ENCODE assay signal across 8 cellular contexts in genomic region chr2:85994421-85994777, GRCh38.
A peak's percentile ranks its signal among the peaks of the same experiment; 100 is the strongest.
DNase-seq lines count a peak whose midpoint lies in the region; ATAC-seq and TF ChIP-seq lines count a peak whose summit lies in the region.

No MANE protein-coding gene starts in this region.

- H3K4me2 ChIP-seq in PC-3 (ENCODE audit: low read length), result no peak overlapping the region

- H3K9me3 Mint-ChIP-seq in activated CD4-positive, alpha-beta T cell treated with anti-CD3 and anti-CD28 coated beads for 36 hours (ENCODE audit: low read depth), result no peaks in the 10 kb centered on the region
- no peaks in the 10 kb centered on the region for H3K9me3 Mint-ChIP-seq in activated T-helper 1 cell treated with anti-CD3 and anti-CD28 coated beads, Interleukin-12 subunit alpha, Interleukin-12 subunit beta, Interleukin-2, Interleukin-4 antibody, amounts not matched to agents 30 ng/mL and 10 ng/mL and 1 ng/mL, durations not matched to agents 14 hours and 24 hours and 36 hours
- no peaks in the 10 kb centered on the region for H3K9me3 Mint-ChIP-seq in stimulated activated naive B cell treated with anti-CD40 and anti-IgM and Interleukin-4, amounts not matched to agents 10 μg/mL and 1 μg/mL and 100 μg/mL, for 72 hours

- H3K9ac ChIP-seq in PC-3 (ENCODE audit: low read length), result no peak overlapping the region

- BruUV-seq in PC-3 (replicated peaks; lab: Mats Ljungman, UMichigan), result no TSS peak

- no peak overlapping the region for H3K27ac ChIP-seq in PC-3 (ENCODE audit: low read length)

- no peaks in the 10 kb centered on the region for H4K20me1 ChIP-seq in PC-3 (ENCODE audit: low read length)

- H3K79me2 ChIP-seq in PC-3 (ENCODE audit: low read length), result no peaks in the 10 kb centered on the region

- POLR2A ChIA-PET in activated CD4-positive, alpha-beta T cell treated with anti-CD3 and anti-CD28 coated beads for 36 hours (lab: Charles Lee), result interaction anchor here (0.7 kb wide), 1 partner anchor 32 kb away, joined by 4 read pairs; no protein-coding TSS in a partner anchor
- POLR2A ChIA-PET in PC-3 (lab: Charles Lee; ENCODE audit: unreplicated experiment), result no interaction called here

- no peak overlapping the region for H3K27ac Mint-ChIP-seq in activated CD4-positive, alpha-beta T cell treated with anti-CD3 and anti-CD28 coated beads for 36 hours
- peak overlapping the region; percentile 53 for H3K27ac Mint-ChIP-seq in activated T-helper 1 cell treated with anti-CD3 and anti-CD28 coated beads, Interleukin-12 subunit alpha, Interleukin-12 subunit beta, Interleukin-2, Interleukin-4 antibody, amounts not matched to agents 30 ng/mL and 10 ng/mL and 1 ng/mL, durations not matched to agents 14 hours and 24 hours and 36 hours
- peak overlapping the region; percentile 83 for H3K27ac Mint-ChIP-seq in stimulated activated naive B cell treated with anti-CD40 and anti-IgM and Interleukin-4, amounts not matched to agents 10 μg/mL and 1 μg/mL and 100 μg/mL, for 72 hours

- H2AFZ ChIP-seq in PC-3 (ENCODE audit: low read length), result no peak overlapping the region

- CTCF ChIA-PET in activated CD4-positive, alpha-beta T cell treated with anti-CD3 and anti-CD28 coated beads for 36 hours (lab: Charles Lee), result interaction anchor here (0.6 kb wide), 2 partner anchors 15 to 284 kb away, joined by 3 to 4 read pairs; no protein-coding TSS in a partner anchor
- CTCF ChIA-PET in PC-3 (lab: Charles Lee), result no interaction called here

- H3K4me3 ChIP-seq in PC-3 (ENCODE audit: low read length), result no peak overlapping the region

- no peaks in the 10 kb centered on the region for H3K27me3 ChIP-seq in PC-3 (ENCODE audit: low read length)

- H3K36me3 Mint-ChIP-seq in activated CD4-positive, alpha-beta T cell treated with anti-CD3 and anti-CD28 coated beads for 36 hours (ENCODE audit: low read depth), result no peaks in the 10 kb centered on the region
- peaks cover 3% of the 10 kb centered on the region for H3K36me3 Mint-ChIP-seq in activated T-helper 1 cell treated with anti-CD3 and anti-CD28 coated beads, Interleukin-12 subunit alpha, Interleukin-12 subunit beta, Interleukin-2, Interleukin-4 antibody, amounts not matched to agents 30 ng/mL and 10 ng/mL and 1 ng/mL, durations not matched to agents 14 hours and 24 hours and 36 hours (ENCODE audit: low read depth)
- H3K36me3 Mint-ChIP-seq in stimulated activated naive B cell treated with anti-CD40 and anti-IgM and Interleukin-4, amounts not matched to agents 10 μg/mL and 1 μg/mL and 100 μg/mL, for 72 hours, result no peaks in the 10 kb centered on the region

- peaks cover 6% of the 10 kb centered on the region; the same call in 1 of the 2 replicates for H3K4me1 ChIP-seq in PC-3 (ENCODE audit: insufficient read depth, low read length)

- intact Hi-C loops in activated CD4-positive, alpha-beta T cell treated with anti-CD3 and anti-CD28 coated beads for 36 hours (cut with DNase I, micrococcal nuclease), result loop anchor here (1.0 kb wide), 1 partner anchor 44 kb away; no protein-coding TSS in a partner anchor
- intact Hi-C loops in activated T-helper 1 cell treated with anti-CD3 and anti-CD28 coated beads, Interleukin-12 subunit alpha, Interleukin-12 subunit beta, Interleukin-2, Interleukin-4 antibody, amounts not matched to agents 30 ng/mL and 10 ng/mL and 1 ng/mL, durations not matched to agents 14 hours and 24 hours and 36 hours (cut with micrococcal nuclease), result loop anchor here (1.0 to 2.0 kb wide), 3 partner anchors 44 to 141 kb away; partner anchors contain the start of gene ST3GAL5
- intact Hi-C loops in PC-3 (cut with micrococcal nuclease), result no loop called here

- H3K9me3 ChIP-seq in PC-3 (ENCODE audit: low read length), result no peaks in the 10 kb centered on the region

- peaks cover 34% of the 10 kb centered on the region for H3K4me1 Mint-ChIP-seq in activated CD4-positive, alpha-beta T cell treated with anti-CD3 and anti-CD28 coated beads for 36 hours
- peaks cover 65% of the 10 kb centered on the region for H3K4me1 Mint-ChIP-seq in activated T-helper 1 cell treated with anti-CD3 and anti-CD28 coated beads, Interleukin-12 subunit alpha, Interleukin-12 subunit beta, Interleukin-2, Interleukin-4 antibody, amounts not matched to agents 30 ng/mL and 10 ng/mL and 1 ng/mL, durations not matched to agents 14 hours and 24 hours and 36 hours (ENCODE audit: low read depth)
- peaks cover 44 to 63% of the 10 kb centered on the region in 2 donors for H3K4me1 Mint-ChIP-seq in stimulated activated naive B cell treated with anti-CD40 and anti-IgM and Interleukin-4, amounts not matched to agents 10 μg/mL and 1 μg/mL and 100 μg/mL, for 72 hours

- H3K4me3 Mint-ChIP-seq in activated CD4-positive, alpha-beta T cell treated with anti-CD3 and anti-CD28 coated beads for 36 hours, result no peak overlapping the region
- peak overlapping the region; percentile 37 for H3K4me3 Mint-ChIP-seq in activated T-helper 1 cell treated with anti-CD3 and anti-CD28 coated beads, Interleukin-12 subunit alpha, Interleukin-12 subunit beta, Interleukin-2, Interleukin-4 antibody, amounts not matched to agents 30 ng/mL and 10 ng/mL and 1 ng/mL, durations not matched to agents 14 hours and 24 hours and 36 hours
- peak overlapping the region in 1 of 2 donors; percentile 41 for H3K4me3 Mint-ChIP-seq in stimulated activated naive B cell treated with anti-CD40 and anti-IgM and Interleukin-4, amounts not matched to agents 10 μg/mL and 1 μg/mL and 100 μg/mL, for 72 hours

- no peak for DNase-seq in activated CD4-positive, alpha-beta T cell treated with anti-CD3 and anti-CD28 coated beads for 36 hours
- DNase-seq in activated CD4-positive, alpha-beta T cell treated with anti-CD3 and anti-CD28 coated beads, Interleukin-2, amount 50 U/mL, for 48 hours, result no peak
- no peak for DNase-seq in activated T-helper 1 cell treated with anti-CD3 and anti-CD28 coated beads, Interleukin-12 subunit alpha, Interleukin-12 subunit beta, Interleukin-2, Interleukin-4 antibody, amounts not matched to agents 30 ng/mL and 10 ng/mL and 1 ng/mL, durations not matched to agents 14 hours and 24 hours and 36 hours (ENCODE audit: low spot score)
- DNase-seq in stimulated activated naive B cell treated with anti-CD40 and anti-IgM and Interleukin-4, amounts not matched to agents 10 μg/mL and 1 μg/mL and 100 μg/mL, for 72 hours, result no peak
- DNase-seq in PC-3, result no peak
- DNase-seq in hepatic stellate cell (ENCODE audit: low spot score), result no peak

- no peaks in the 10 kb centered on the region for H3K27me3 Mint-ChIP-seq in activated CD4-positive, alpha-beta T cell treated with anti-CD3 and anti-CD28 coated beads for 36 hours
- no peaks in the 10 kb centered on the region for H3K27me3 Mint-ChIP-seq in activated T-helper 1 cell treated with anti-CD3 and anti-CD28 coated beads, Interleukin-12 subunit alpha, Interleukin-12 subunit beta, Interleukin-2, Interleukin-4 antibody, amounts not matched to agents 30 ng/mL and 10 ng/mL and 1 ng/mL, durations not matched to agents 14 hours and 24 hours and 36 hours (ENCODE audit: insufficient read depth)
- no peaks in the 10 kb centered on the region for H3K27me3 Mint-ChIP-seq in stimulated activated naive B cell treated with anti-CD40 and anti-IgM and Interleukin-4, amounts not matched to agents 10 μg/mL and 1 μg/mL and 100 μg/mL, for 72 hours

- TF ChIP-seq CTCF in PC-3 (conservative IDR thresholded peaks at IDR 0.05; ENCODE audit: low read depth, low read length), result no peak

- H3F3A ChIP-seq in PC-3 (ENCODE audit: low read length, unreplicated experiment), result no peaks in the 10 kb centered on the region

- no peaks in the 10 kb centered on the region for H3K9me2 ChIP-seq in PC-3 (replicated peaks; ENCODE audit: low read length)

- no peaks in the 10 kb centered on the region for H3K36me3 ChIP-seq in PC-3 (ENCODE audit: low read depth, low read length)

- peak; percentile 11 for ATAC-seq in activated CD4-positive, alpha-beta T cell treated with anti-CD3 and anti-CD28 coated beads for 36 hours
- ATAC-seq in HG02970 (IDR thresholded peaks at IDR 0.05; ENCODE audit: low FRiP score, unreplicated experiment) (peak; percentile 7), HG03025 (IDR thresholded peaks at IDR 0.05; ENCODE audit: low FRiP score, unreplicated experiment) (no peak), PC-3 (no peak)
- ATAC-seq in stimulated activated naive B cell treated with anti-CD40 and anti-IgM and Interleukin-4, amounts not matched to agents 10 μg/mL and 1 μg/mL and 100 μg/mL, for 72 hours (replicated peaks), result peak; percentile 52 to 59

Comparison
In these comparisons a context has a peak if more than half of its experiments do, and no peak if none do; other contexts are left out.
1. ATAC-seq: peak in activated CD4-positive, alpha-beta T cell treated with anti-CD3 and anti-CD28 coated beads for 36 hours (single experiment), HG02970 (single experiment) and stimulated activated naive B cell treated with anti-CD40 and anti-IgM and Interleukin-4, amounts not matched to agents 10 μg/mL and 1 μg/mL and 100 μg/mL, for 72 hours (2 of 2); none in HG03025 (single experiment) and PC-3 (single experiment).